In the genomic region with DNA sequence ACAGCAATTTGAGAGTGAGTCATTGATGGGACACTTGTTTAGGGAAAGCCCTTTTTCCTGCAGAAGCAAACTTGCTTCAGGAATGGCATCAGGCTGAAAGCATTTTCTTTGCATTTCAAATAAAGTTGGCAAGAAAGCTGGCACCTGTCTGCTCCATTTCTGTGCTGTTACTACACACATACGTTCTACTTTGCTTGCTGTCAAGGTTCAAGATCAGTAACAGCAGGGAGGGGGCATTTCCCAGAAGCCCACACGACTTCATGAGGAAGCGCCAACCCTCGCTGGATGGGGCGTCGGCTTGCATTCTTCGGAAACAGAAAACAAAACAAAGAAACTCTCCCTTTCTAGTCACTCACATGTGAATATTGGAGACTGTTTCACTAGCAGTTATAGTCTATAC, we compare ENCODE assay signal across 15 cellular contexts. TPM values are rescaled to one million over a fixed set of nuclear protein-coding genes. Genes with fewer than 3 reads are reported as not detected.
DNase-seq lines count a peak whose midpoint lies in the region; ATAC-seq and TF ChIP-seq lines count a peak whose summit lies in the region.
"Had no signal": no experiment of that assay in that cellular context is flagged by ENCODE, and none has a peak within 500 bp of the region (broad histone marks: within the 10 kb centered on the region; RNA-seq: fewer than 3 reads in every experiment).

No MANE protein-coding gene starts in this region.

- H3K79me2 ChIP-seq in neural progenitor cell (ENCODE audit: low read depth): peaks cover 17% of the 10 kb centered on the region

- no peaks in the 10 kb centered on the region for H3K9me3 Mint-ChIP-seq in neural progenitor cell
- H3K9me3 Mint-ChIP-seq: effector memory CD8-positive, alpha-beta T cell; stimulated activated naive CD8-positive, alpha-beta T cell treated with anti-CD3 and anti-CD28 coated beads, Interleukin-15, amount 100 ng/mL, for 72 hours; T-helper 1 cell treated with Interleukin-12 subunit alpha and Interleukin-12 subunit beta and Interleukin-4 antibody, amounts not matched to agents 30 μg/mL and 1 μg/mL, for 36 hours had no signal

- H3K4me3 ChIP-seq in esophagus muscularis mucosa (no peak overlapping the region), neural progenitor cell (no peak overlapping the region), uterus (no peak overlapping the region)
- H3K4me3 ChIP-seq: body of pancreas had no signal

- TF ChIP-seq POLR2A in esophagus muscularis mucosa (IDR thresholded peaks at IDR 0.05; ENCODE audit: low read depth): no peak
- no peak for TF ChIP-seq POLR2A in uterus (IDR thresholded peaks at IDR 0.05)

- 52% methylated on average over 7 of the region's 7 CpGs for WGBS in esophagus muscularis mucosa

- H2AFZ ChIP-seq in neural progenitor cell (replicated peaks): no peak overlapping the region

- no peak overlapping the region for H3K9ac ChIP-seq in neural progenitor cell

- H3K27ac Mint-ChIP-seq in neural progenitor cell: peak overlapping the region; percentile 76
- H3K27ac Mint-ChIP-seq: effector memory CD8-positive, alpha-beta T cell; stimulated activated naive CD8-positive, alpha-beta T cell treated with anti-CD3 and anti-CD28 coated beads, Interleukin-15, amount 100 ng/mL, for 72 hours; T-helper 1 cell treated with Interleukin-12 subunit alpha and Interleukin-12 subunit beta and Interleukin-4 antibody, amounts not matched to agents 30 μg/mL and 1 μg/mL, for 36 hours had no signal

- no peaks in the 10 kb centered on the region for H3K9me3 ChIP-seq in esophagus muscularis mucosa
- no peaks in the 10 kb centered on the region for H3K9me3 ChIP-seq in neural progenitor cell (ENCODE audit: low read depth)
- H3K9me3 ChIP-seq in uterus: no peaks in the 10 kb centered on the region
- H3K9me3 ChIP-seq: body of pancreas had no signal

- peaks cover 12% of the 10 kb centered on the region for H3K36me3 Mint-ChIP-seq in neural progenitor cell

- H3K27me3 ChIP-seq in esophagus muscularis mucosa (no peaks in the 10 kb centered on the region), neural progenitor cell (no peaks in the 10 kb centered on the region), uterus (no peaks in the 10 kb centered on the region)
- H3K27me3 ChIP-seq: body of pancreas had no signal

- H4K20me1 ChIP-seq in neural progenitor cell (ENCODE audit: low read depth): peaks cover 3% of the 10 kb centered on the region

- H3K27me3 Mint-ChIP-seq in neural progenitor cell (ENCODE audit: insufficient read depth, low read depth): no peaks in the 10 kb centered on the region

- TF ChIP-seq EP300 in esophagus muscularis mucosa (IDR thresholded peaks at IDR 0.05): no peak

- no peaks in the 10 kb centered on the region for H3F3A ChIP-seq in neural progenitor cell (ENCODE audit: low read depth)

- intact Hi-C loops in left ventricle myocardium superior (cut with micrococcal nuclease): no loop called here
- intact Hi-C loops in Right ventricle myocardium inferior (cut with DNase I): no loop called here
- intact Hi-C loops in esophagus muscularis mucosa (cut with DNase I): no loop called here
- intact Hi-C loops in uterus (cut with DNase I; ENCODE audit: low total_unique reads): no loop called here

- H3K36me3 ChIP-seq in esophagus muscularis mucosa (no peaks in the 10 kb centered on the region), neural progenitor cell (no peaks in the 10 kb centered on the region), uterus (no peaks in the 10 kb centered on the region)

- ATAC-seq in left ventricle myocardium superior (peak; percentile 24), Right ventricle myocardium inferior (no peak), GM18870 (IDR thresholded peaks at IDR 0.05; ENCODE audit: unreplicated experiment) (no peak)
- ATAC-seq: body of pancreas; effector memory CD8-positive, alpha-beta T cell; stimulated activated naive CD8-positive, alpha-beta T cell treated with anti-CD3 and anti-CD28 coated beads, Interleukin-15, amount 100 ng/mL, for 72 hours had no signal

- TF ChIP-seq CTCF in esophagus muscularis mucosa (IDR thresholded peaks at IDR 0.05): no peak
- TF ChIP-seq CTCF in neural progenitor cell (IDR thresholded peaks at IDR 0.05): no peak
- TF ChIP-seq CTCF in uterus (IDR thresholded peaks at IDR 0.05): no peak

- peaks cover 14 to 61% (median 53%) of the 10 kb centered on the region in 4 donors for H3K4me1 ChIP-seq in esophagus muscularis mucosa
- H3K4me1 ChIP-seq in neural progenitor cell: peaks cover 5% of the 10 kb centered on the region
- H3K4me1 ChIP-seq in uterus: no peaks in the 10 kb centered on the region
- H3K4me1 ChIP-seq: body of pancreas had no signal

- peak overlapping the region; percentile 38 to 71 (median 54) for H3K27ac ChIP-seq in esophagus muscularis mucosa (replicated peaks in 1 of 4)
- no peak overlapping the region for H3K27ac ChIP-seq in neural progenitor cell
- H3K27ac ChIP-seq in uterus: peak overlapping the region; percentile 5 to 31
- H3K27ac ChIP-seq: body of pancreas, RWPE1 had no signal

- no peak for DNase-seq in left ventricle myocardium superior
- no peak for DNase-seq in Right ventricle myocardium inferior (ENCODE audit: missing footprints)
- no peak for DNase-seq in esophagus muscularis mucosa (ENCODE audit: extremely low spot score)
- no peak for DNase-seq in neural progenitor cell (ENCODE audit: low spot score)
- no peak for DNase-seq in uterus
- DNase-seq in LoVo (ENCODE audit: low spot score): no peak
- DNase-seq in NCI-H2227 (lab: John Stamatoyannopoulos, UW; ENCODE audit: unreplicated experiment): no peak
- DNase-seq: activated CD4-positive, CD25-positive, alpha-beta regulatory T cell treated with anti-CD3 and anti-CD28 coated beads, Interleukin-2, amount 50 U/mL, for 72 hours; body of pancreas; effector memory CD8-positive, alpha-beta T cell; MV-4-11; stimulated activated naive CD8-positive, alpha-beta T cell treated with anti-CD3 and anti-CD28 coated beads, Interleukin-15, amount 100 ng/mL, for 72 hours had no signal

- peaks cover 28% of the 10 kb centered on the region for H3K4me1 Mint-ChIP-seq in neural progenitor cell

- no peak overlapping the region for H3K4me3 Mint-ChIP-seq in neural progenitor cell
- H3K4me3 Mint-ChIP-seq: effector memory CD8-positive, alpha-beta T cell; stimulated activated naive CD8-positive, alpha-beta T cell treated with anti-CD3 and anti-CD28 coated beads, Interleukin-15, amount 100 ng/mL, for 72 hours; T-helper 1 cell treated with Interleukin-12 subunit alpha and Interleukin-12 subunit beta and Interleukin-4 antibody, amounts not matched to agents 30 μg/mL and 1 μg/mL, for 36 hours had no signal

- no peak overlapping the region for H3K4me2 ChIP-seq in neural progenitor cell

RNA-seq across cellular contexts. Expression of a gene that starts 46.4 kb away (rescaled TPM):
- total RNA-seq in left ventricle myocardium superior (15.1 TPM), Right ventricle myocardium inferior (18.1 TPM), esophagus muscularis mucosa (100 to 1,000 TPM; 108 to 215 (median 187) TPM), neural progenitor cell (ENCODE audit: low replicate concordance) (60.8 and 81.3 TPM in 2 replicates), uterus (100 to 1,000 TPM in 1 of 4 donors, 10 to 100 TPM in 3; 47.6 to 218 (median 70.2) TPM)
